In the genomic region with DNA sequence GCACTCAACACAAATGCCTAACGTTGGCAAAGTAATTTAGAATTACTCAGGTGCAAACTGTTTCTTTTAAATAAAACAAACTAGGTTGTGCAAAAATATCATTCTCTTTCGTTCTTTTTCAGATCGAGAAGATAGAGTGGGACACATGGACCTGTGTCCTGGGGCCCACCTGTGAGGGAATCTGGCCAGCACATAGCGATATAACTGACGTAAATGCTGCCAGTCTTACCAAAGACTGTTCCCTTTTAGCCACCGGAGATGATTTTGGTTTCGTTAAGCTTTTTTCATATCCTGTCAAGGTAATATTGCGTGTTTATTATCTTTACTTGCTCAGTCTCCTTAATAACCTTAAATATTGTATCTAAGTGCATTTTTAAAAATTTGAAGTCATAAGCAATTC, we compare ENCODE assay signal across 28 cellular contexts.
"Had no signal": no experiment of that assay in that cellular context is flagged by ENCODE, and none has a peak within 500 bp of the region (broad histone marks: within the 10 kb centered on the region; RNA-seq: fewer than 3 reads in every experiment).

No MANE protein-coding gene starts in this region.

- H3K27me3 ChIP-seq: colonic mucosa, dorsolateral prefrontal cortex, esophagus muscularis mucosa, esophagus squamous epithelium, foreskin keratinocyte, gastrocnemius medialis, gastroesophageal sphincter had no signal

- H3K9me3 ChIP-seq: colonic mucosa, gastrocnemius medialis, gastroesophageal sphincter had no signal

- DNase-seq: colonic mucosa; cortex of kidney; dermis blood vessel endothelial cell; dorsolateral prefrontal cortex; effector CD4-positive, alpha-beta T cell; effector CD8-positive, alpha-beta T cell; effector memory CD4-positive, alpha-beta T cell; effector memory CD8-positive, alpha-beta T cell; endodermal cell; erythroblast; esophagus squamous epithelium; foreskin fibroblast; foreskin keratinocyte; foreskin melanocyte; gastrocnemius medialis; glutamatergic neuron; head of caudate nucleus; heart left ventricle; heart right ventricle had no signal

- ATAC-seq: effector memory CD8-positive, alpha-beta T cell; esophagus mucosa; foreskin keratinocyte; gastrocnemius medialis; gastroesophageal sphincter; heart left ventricle; heart right ventricle had no signal

- H3K4me1 ChIP-seq: colonic mucosa, esophagus muscularis mucosa, esophagus squamous epithelium, foreskin keratinocyte, gastrocnemius medialis, gastroesophageal sphincter, heart left ventricle, heart right ventricle had no signal

- H3K4me3 ChIP-seq: colonic mucosa, coronary artery, dorsolateral prefrontal cortex, esophagus muscularis mucosa, esophagus squamous epithelium, gastrocnemius medialis, gastroesophageal sphincter, heart left ventricle, heart right ventricle had no signal

- H3K27ac ChIP-seq: colonic mucosa, coronary artery, dorsolateral prefrontal cortex, epithelial cell of prostate, esophagus muscularis mucosa, esophagus squamous epithelium, foreskin keratinocyte, gastrocnemius medialis, gastroesophageal sphincter, heart left ventricle, heart right ventricle had no signal

- FAIRE-seq: colon, endometrium, endothelial cell of umbilical vein, frontal cortex had no signal

- H3K36me3 ChIP-seq: colonic mucosa, esophagus muscularis mucosa, esophagus squamous epithelium, gastrocnemius medialis, gastroesophageal sphincter, heart left ventricle, heart right ventricle had no signal
